18 cellular contexts compared by ENCODE assay signal in the genomic region with DNA sequence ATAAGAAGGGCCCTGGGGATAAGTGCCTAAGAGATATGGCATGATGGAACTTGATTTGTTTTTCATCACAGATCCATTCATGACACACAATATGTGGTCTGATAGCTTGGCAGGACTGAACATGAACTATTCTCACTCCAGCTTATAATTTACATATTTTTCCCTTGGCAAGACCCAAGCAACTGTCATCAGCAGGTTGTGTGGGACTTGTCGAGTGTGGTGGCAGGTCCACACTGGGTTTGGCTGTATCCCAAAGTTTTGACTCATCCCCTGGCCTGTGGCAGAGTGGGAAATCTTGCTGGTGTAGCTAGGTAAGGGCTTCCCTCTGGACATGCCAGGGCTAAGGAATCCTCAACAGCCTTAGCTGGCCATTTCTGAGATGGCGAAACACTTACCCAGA.
DNase-seq lines count a peak whose midpoint lies in the region; ATAC-seq, FAIRE-seq and TF ChIP-seq lines count a peak whose summit lies in the region.
"Had no signal": no experiment of that assay in that cellular context is flagged by ENCODE, and none has a peak within 500 bp of the region (broad histone marks: within the 10 kb centered on the region; RNA-seq: fewer than 3 reads in every experiment).

No MANE protein-coding gene starts in this region.

- peak; percentile 29 to 98 (median 87) for ATAC-seq in heart right ventricle
- ATAC-seq in GM18861 (IDR thresholded peaks at IDR 0.05; ENCODE audit: unreplicated experiment) = no peak
- ATAC-seq: activated CD8-positive, alpha-beta memory T cell treated with anti-CD3 and anti-CD28 coated beads, Interleukin-2, amount 10 ng/mL, durations not matched to agents 7 days and 5 days; naive thymus-derived CD8-positive, alpha-beta T cell; Panc1 had no signal

- WGBS in heart right ventricle, 2 donors = 60 to 61% methylated on average over 2 of the region's 2 CpGs
- 95% methylated on average over 2 of the region's 2 CpGs for WGBS in hepatocyte (ENCODE audit: low lambda C conversion rate, missing lambda C conversion rate)

- CTCF ChIA-PET in Calu3 (lab: Charles Lee) = no interaction called here

- FAIRE-seq in astrocyte (lab: Jason Lieb, UNC) = no peak
- FAIRE-seq: endometrium, TTC549 had no signal

- no peak overlapping the region for H3K27ac Mint-ChIP-seq in astrocyte (ENCODE audit: unreplicated experiment)
- no peak overlapping the region for H3K27ac Mint-ChIP-seq in Calu3 (ENCODE audit: unreplicated experiment)
- H3K27ac Mint-ChIP-seq: activated CD8-positive, alpha-beta memory T cell treated with anti-CD3 and anti-CD28 coated beads, Interleukin-2, amount 10 ng/mL, durations not matched to agents 7 days and 5 days; activated naive CD8-positive, alpha-beta T cell treated with anti-CD3 and anti-CD28 coated beads, Interleukin-2, amount 10 ng/mL, durations not matched to agents 7 days and 5 days; B cell had no signal

- H3K4me1 ChIP-seq in astrocyte (ENCODE audit: insufficient read depth, low read length) (peaks cover 13% of the 10 kb centered on the region), heart right ventricle (peaks cover 0 to 37% (median 18%) of the 10 kb centered on the region in 9 donors), hepatocyte (ENCODE audit: insufficient read depth) (no peaks in the 10 kb centered on the region)
- H3K4me1 ChIP-seq: spleen, vagina had no signal

- H3K4me2 ChIP-seq in astrocyte (ENCODE audit: low read length) (no peak overlapping the region), hepatocyte (no peak overlapping the region)

- H2AFZ ChIP-seq in astrocyte (ENCODE audit: low read depth, low read length) = no peak overlapping the region
- H2AFZ ChIP-seq in hepatocyte = no peak overlapping the region

- H3K79me2 ChIP-seq in astrocyte (ENCODE audit: insufficient read depth, low read length) = no peaks in the 10 kb centered on the region
- H3K79me2 ChIP-seq in hepatocyte = no peaks in the 10 kb centered on the region

- H3K27ac ChIP-seq in astrocyte (ENCODE audit: low read depth, low read length) (no peak overlapping the region), heart right ventricle (no peak overlapping the region), hepatocyte (no peak overlapping the region)
- H3K27ac ChIP-seq: spleen, vagina had no signal

- H3K4me3 Mint-ChIP-seq in astrocyte (ENCODE audit: unreplicated experiment) = no peak overlapping the region
- H3K4me3 Mint-ChIP-seq in Calu3 (ENCODE audit: low read depth, unreplicated experiment) = no peak overlapping the region
- H3K4me3 Mint-ChIP-seq: activated CD8-positive, alpha-beta memory T cell treated with anti-CD3 and anti-CD28 coated beads, Interleukin-2, amount 10 ng/mL, durations not matched to agents 7 days and 5 days; activated naive CD8-positive, alpha-beta T cell treated with anti-CD3 and anti-CD28 coated beads, Interleukin-2, amount 10 ng/mL, durations not matched to agents 7 days and 5 days; B cell; immature natural killer cell; naive thymus-derived CD8-positive, alpha-beta T cell had no signal

- TF ChIP-seq CTCF in AG09319 (IDR thresholded peaks at IDR 0.05; ENCODE audit: low read depth, low read length) (no peak), astrocyte (IDR thresholded peaks at IDR 0.05; ENCODE audit: insufficient read depth, low read depth, low read length) (no peak), heart right ventricle (IDR thresholded peaks at IDR 0.05) (no peak), hepatocyte (IDR thresholded peaks at IDR 0.05; ENCODE audit: poor library complexity) (no peak), Calu3 (IDR thresholded peaks at IDR 0.05; ENCODE audit: unreplicated experiment) (no peak)

- H3K36me3 Mint-ChIP-seq in astrocyte (ENCODE audit: low read depth, unreplicated experiment) = peaks cover 4% of the 10 kb centered on the region
- no peaks in the 10 kb centered on the region for H3K36me3 Mint-ChIP-seq in Calu3 (ENCODE audit: insufficient read depth, unreplicated experiment)

- no peaks in the 10 kb centered on the region for H4K20me1 ChIP-seq in astrocyte (ENCODE audit: insufficient read depth, low read length)
- H4K20me1 ChIP-seq in hepatocyte (ENCODE audit: insufficient read depth, poor library complexity, severe bottlenecking) = no peaks in the 10 kb centered on the region

- H3K27me3 ChIP-seq in astrocyte (ENCODE audit: insufficient read depth, low read length) = no peaks in the 10 kb centered on the region
- H3K27me3 ChIP-seq in heart right ventricle = no peaks in the 10 kb centered on the region
- H3K27me3 ChIP-seq in hepatocyte = no peaks in the 10 kb centered on the region
- H3K27me3 ChIP-seq: spleen, vagina had no signal

- H3K36me3 ChIP-seq in astrocyte (ENCODE audit: insufficient read depth, low read length) (peaks cover 3% of the 10 kb centered on the region), heart right ventricle (peaks cover 0 to 9% (median 0%) of the 10 kb centered on the region in 9 donors), hepatocyte (replicated peaks; ENCODE audit: insufficient read depth, low read depth) (no peaks in the 10 kb centered on the region)
- H3K36me3 ChIP-seq: vagina had no signal

- no peak overlapping the region for H3K9ac ChIP-seq in astrocyte (ENCODE audit: low read length)

- H3K4me1 Mint-ChIP-seq in astrocyte (ENCODE audit: low read depth, unreplicated experiment) (peaks cover 2% of the 10 kb centered on the region), Calu3 (ENCODE audit: low read depth, unreplicated experiment) (no peaks in the 10 kb centered on the region)

- DNase-seq in AG09319 (ENCODE audit: extremely low read depth, low read depth) (peak; percentile 36), LoVo (ENCODE audit: low spot score) (peak; percentile 31), astrocyte (ENCODE audit: low read depth) (peak; percentile 65), heart right ventricle (peak in 1 of 2 donors; percentile 33), islet precursor cell (no peak), hepatocyte (ENCODE audit: low spot score) (no peak), Calu3 (no peak)
- DNase-seq: activated CD8-positive, alpha-beta memory T cell treated with anti-CD3 and anti-CD28 coated beads, Interleukin-2, amount 10 ng/mL, durations not matched to agents 7 days and 5 days; activated naive CD8-positive, alpha-beta T cell treated with anti-CD3 and anti-CD28 coated beads, Interleukin-2, amount 10 ng/mL, durations not matched to agents 7 days and 5 days; immature natural killer cell; naive thymus-derived CD8-positive, alpha-beta T cell; spleen had no signal

- no peaks in the 10 kb centered on the region for H3K27me3 Mint-ChIP-seq in astrocyte (ENCODE audit: low read depth, unreplicated experiment)
- H3K27me3 Mint-ChIP-seq in Calu3 (ENCODE audit: unreplicated experiment) = no peaks in the 10 kb centered on the region
- H3K27me3 Mint-ChIP-seq: activated CD8-positive, alpha-beta memory T cell treated with anti-CD3 and anti-CD28 coated beads, Interleukin-2, amount 10 ng/mL, durations not matched to agents 7 days and 5 days; activated naive CD8-positive, alpha-beta T cell treated with anti-CD3 and anti-CD28 coated beads, Interleukin-2, amount 10 ng/mL, durations not matched to agents 7 days and 5 days; B cell; naive thymus-derived CD8-positive, alpha-beta T cell had no signal

- intact Hi-C loops in heart right ventricle (cut with DNase I) (loop anchor here in 5 of 10 donors (10.0 kb wide), 2 partner anchors 225 to 235 kb away; no protein-coding TSS in a partner anchor), Calu3 (cut with micrococcal nuclease; ENCODE audit: unreplicated experiment) (no loop called here)

- H3K9me3 Mint-ChIP-seq in astrocyte (ENCODE audit: unreplicated experiment) (no peaks in the 10 kb centered on the region), Calu3 (ENCODE audit: low read depth, unreplicated experiment) (no peaks in the 10 kb centered on the region)
- H3K9me3 Mint-ChIP-seq: activated naive CD8-positive, alpha-beta T cell treated with anti-CD3 and anti-CD28 coated beads, Interleukin-2, amount 10 ng/mL, durations not matched to agents 7 days and 5 days; immature natural killer cell; naive thymus-derived CD8-positive, alpha-beta T cell had no signal

- H3K9me3 ChIP-seq in astrocyte (ENCODE audit: insufficient read depth, low read depth, low read length) = no peaks in the 10 kb centered on the region
- peaks cover 0 to 5% (median 0%) of the 10 kb centered on the region in 11 donors for H3K9me3 ChIP-seq in heart right ventricle
- no peaks in the 10 kb centered on the region for H3K9me3 ChIP-seq in hepatocyte (ENCODE audit: low read depth)
- H3K9me3 ChIP-seq: vagina had no signal

- BruUV-seq in Calu3 (replicated peaks; lab: Mats Ljungman, UMichigan) = no TSS peak

- no peaks in the 10 kb centered on the region for H3K9me2 ChIP-seq in hepatocyte (replicated peaks; ENCODE audit: insufficient read depth)

- H3K4me3 ChIP-seq in astrocyte (ENCODE audit: insufficient read depth, low read depth, low read length) (no peak overlapping the region), heart right ventricle (no peak overlapping the region), hepatocyte (no peak overlapping the region)
- H3K4me3 ChIP-seq: spleen, vagina had no signal

Comparison
In these comparisons a context has a peak if more than half of its experiments do, and no peak if none do; other contexts are left out.
1. DNase-seq: peak in AG09319 (single experiment), LoVo (single experiment) and astrocyte (single experiment); none in islet precursor cell (single experiment), hepatocyte (single experiment) and Calu3 (single experiment).